17 cellular contexts compared by ENCODE assay signal in the genomic region with DNA sequence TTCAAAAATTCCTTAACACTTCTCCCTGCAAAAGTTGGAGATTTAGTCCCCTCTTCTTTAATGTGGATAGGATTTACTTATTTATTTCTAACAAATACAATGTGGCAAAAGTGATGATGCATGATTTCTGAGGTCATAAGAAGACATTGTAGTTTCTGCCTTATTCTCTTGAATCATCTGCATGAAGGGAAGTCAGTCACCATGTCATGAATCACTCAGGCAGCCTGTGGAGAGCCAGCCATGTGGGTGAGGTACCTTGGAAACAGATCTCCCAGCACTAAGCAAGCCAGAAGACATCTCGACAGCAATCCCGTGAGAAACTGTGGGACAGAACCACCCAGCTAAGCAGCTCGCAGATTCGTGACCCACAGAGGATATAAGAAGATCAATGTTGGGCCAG. TPM values are rescaled to one million over a fixed set of nuclear protein-coding genes. Genes with fewer than 3 reads are reported as not detected.
DNase-seq lines count a peak whose midpoint lies in the region; ATAC-seq and TF ChIP-seq lines count a peak whose summit lies in the region.
"Had no signal": no experiment of that assay in that cellular context is flagged by ENCODE, and none has a peak within 500 bp of the region (broad histone marks: within the 10 kb centered on the region; RNA-seq: fewer than 3 reads in every experiment).

No MANE protein-coding gene starts in this region.

- H3K9me3 Mint-ChIP-seq in CD14-positive monocyte, result peaks cover 0 to 7% (median 3%) of the 10 kb centered on the region in 7 donors
- H3K9me3 Mint-ChIP-seq in HFFc6, result no peaks in the 10 kb centered on the region
- no peaks in the 10 kb centered on the region for H3K9me3 Mint-ChIP-seq in activated naive CD8-positive, alpha-beta T cell treated with anti-CD3 and anti-CD28 coated beads, Interleukin-2, amount 50 U/mL, for 24 hours

- H3K4me1 Mint-ChIP-seq in CD14-positive monocyte, result peaks cover 44% of the 10 kb centered on the region
- H3K4me1 Mint-ChIP-seq in HFFc6 (ENCODE audit: low read depth), result peaks cover 19% of the 10 kb centered on the region
- peaks cover 33% of the 10 kb centered on the region for H3K4me1 Mint-ChIP-seq in activated naive CD8-positive, alpha-beta T cell treated with anti-CD3 and anti-CD28 coated beads, Interleukin-2, amount 50 U/mL, for 24 hours

- peak; percentile 66 for DNase-seq in CD14-positive monocyte (ENCODE audit: low spot score)
- DNase-seq in HFFc6, result peak; percentile 8
- DNase-seq in activated naive CD8-positive, alpha-beta T cell treated with anti-CD3 and anti-CD28 coated beads, Interleukin-2, amount 50 U/mL, for 24 hours, result no peak
- DNase-seq in iris pigment epithelial cell (ENCODE audit: low read depth), result peak; percentile 32
- no peak for DNase-seq in NCI-H82 (lab: John Stamatoyannopoulos, UW)
- DNase-seq in substantia nigra (lab: John Stamatoyannopoulos, UW), result no peak
- DNase-seq: activated naive CD4-positive, alpha-beta T cell; DMS79 treated with DMSO at 0.1 percent for 48 hours; effector CD8-positive, alpha-beta T cell; Karpas-422; lower lobe of right lung; naive thymus-derived CD8-positive, alpha-beta T cell; NCI-H2029; NCI-H69 had no signal

- no peak for ATAC-seq in activated naive CD8-positive, alpha-beta T cell treated with anti-CD3 and anti-CD28 coated beads, Interleukin-2, amount 50 U/mL, for 24 hours
- ATAC-seq in HG03571 (IDR thresholded peaks at IDR 0.05; ENCODE audit: unreplicated experiment), result no peak
- ATAC-seq: lower lobe of right lung; naive thymus-derived CD8-positive, alpha-beta T cell; Panc1 had no signal

- H3K36me3 Mint-ChIP-seq in CD14-positive monocyte, result no peaks in the 10 kb centered on the region
- no peaks in the 10 kb centered on the region for H3K36me3 Mint-ChIP-seq in HFFc6 (ENCODE audit: low read depth)
- H3K36me3 Mint-ChIP-seq in activated naive CD8-positive, alpha-beta T cell treated with anti-CD3 and anti-CD28 coated beads, Interleukin-2, amount 50 U/mL, for 24 hours (ENCODE audit: low read depth), result peaks cover 11% of the 10 kb centered on the region

- TF ChIP-seq CTCF in CD14-positive monocyte (IDR thresholded peaks at IDR 0.05), result no peak
- TF ChIP-seq CTCF in HFFc6 (IDR thresholded peaks at IDR 0.05), result no peak

- peaks cover 2 to 3% (median 2%) of the 10 kb centered on the region in 3 donors for H3K27me3 Mint-ChIP-seq in CD14-positive monocyte (ENCODE audit: low read depth in 3 of 3)
- H3K27me3 Mint-ChIP-seq in HFFc6 (ENCODE audit: insufficient read depth), result peaks cover 2% of the 10 kb centered on the region; the same call in 1 of the 2 replicates
- H3K27me3 Mint-ChIP-seq in activated naive CD8-positive, alpha-beta T cell treated with anti-CD3 and anti-CD28 coated beads, Interleukin-2, amount 50 U/mL, for 24 hours, result no peaks in the 10 kb centered on the region

- H3K27ac Mint-ChIP-seq in CD14-positive monocyte (peak overlapping the region in 5 of 7 donors; percentile 18 to 50 (median 48)), HFFc6 (no peak overlapping the region)
- H3K27ac Mint-ChIP-seq in activated naive CD8-positive, alpha-beta T cell treated with anti-CD3 and anti-CD28 coated beads, Interleukin-2, amount 50 U/mL, for 24 hours, result peak overlapping the region; percentile 12
- H3K27ac Mint-ChIP-seq: naive thymus-derived CD8-positive, alpha-beta T cell had no signal

- intact Hi-C loops in CD14-positive monocyte (cut with micrococcal nuclease), result loop anchor here (5.0 to 10.0 kb wide), 3 partner anchors 177 to 285 kb away; partner anchors contain the start of genes RGPD8 (in 2 of the 2), POLR1B (in 1 of the 2) and TMEM87B (in 1 of the 2)

- no peak overlapping the region for H3K4me3 Mint-ChIP-seq in CD14-positive monocyte
- no peak overlapping the region for H3K4me3 Mint-ChIP-seq in HFFc6
- H3K4me3 Mint-ChIP-seq in activated naive CD8-positive, alpha-beta T cell treated with anti-CD3 and anti-CD28 coated beads, Interleukin-2, amount 50 U/mL, for 24 hours, result no peak overlapping the region
- H3K4me3 Mint-ChIP-seq: naive thymus-derived CD8-positive, alpha-beta T cell had no signal

- no peak overlapping the region for H3K27ac ChIP-seq in substantia nigra (ENCODE audit: low read depth, low read length, poor library complexity, severe bottlenecking)
- H3K27ac ChIP-seq: lower lobe of right lung, prostate gland had no signal

RNA-seq across cellular contexts. Expression of gene ZC3H8, which starts 2.7 kb away (rescaled TPM):
- 1 to 10 TPM; 2.3 TPM for polyA plus RNA-seq in CD14-positive monocyte
- total RNA-seq in HFFc6 (2021; fragmentation: NEBNext Ultra II Directional; extraction: Animal tissue kit (Norgen Biotek cat#: 25700)), result 1 to 10 TPM; 1.9 to 4.3 (median 3.4) TPM

RNA-seq across cellular contexts. Expression of gene ZC3H6, which starts 17.8 kb away (rescaled TPM):
- polyA plus RNA-seq in CD14-positive monocyte, result 1 to 10 TPM; 2.4 to 2.5 TPM
- total RNA-seq in HFFc6 (2021; fragmentation: NEBNext Ultra II Directional; extraction: Animal tissue kit (Norgen Biotek cat#: 25700)), result 1 to 10 TPM; 3.8 to 6.1 (median 5.0) TPM

Comparison
In these comparisons a context has a peak if more than half of its experiments do, and no peak if none do; other contexts are left out.
1. DNase-seq: peak in CD14-positive monocyte (single experiment), HFFc6 (single experiment) and iris pigment epithelial cell (single experiment); none in activated naive CD8-positive, alpha-beta T cell treated with anti-CD3 and anti-CD28 coated beads, Interleukin-2, amount 50 U/mL, for 24 hours (single experiment), NCI-H82 (single experiment) and substantia nigra (0 of 49).